1 cellular context compared by ENCODE assay signal in the genomic region with DNA sequence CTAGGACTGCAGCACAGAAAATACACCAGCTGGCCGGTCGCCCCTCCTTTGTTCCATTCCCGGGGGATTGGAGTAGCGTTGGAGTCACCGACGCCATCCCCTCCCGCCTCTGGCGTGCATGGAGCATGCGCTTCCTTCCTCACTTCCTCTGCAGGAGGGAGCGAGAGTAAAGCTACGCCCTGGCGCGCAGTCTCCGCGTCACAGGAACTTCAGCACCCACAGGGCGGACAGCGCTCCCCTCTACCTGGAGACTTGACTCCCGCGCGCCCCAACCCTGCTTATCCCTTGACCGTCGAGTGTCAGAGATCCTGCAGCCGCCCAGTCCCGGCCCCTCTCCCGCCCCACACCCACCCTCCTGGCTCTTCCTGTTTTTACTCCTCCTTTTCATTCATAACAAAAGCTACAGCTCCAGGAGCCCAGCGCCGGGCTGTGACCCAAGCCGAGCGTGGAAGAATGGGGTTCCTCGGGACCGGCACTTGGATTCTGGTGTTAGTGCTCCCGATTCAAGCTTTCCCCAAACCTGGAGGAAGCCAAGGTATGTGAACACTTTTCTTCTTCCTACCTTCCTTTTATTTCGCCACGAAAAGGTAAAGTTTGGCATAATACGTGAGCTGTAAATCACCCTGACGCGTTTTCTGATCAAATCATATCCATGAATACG.
TF ChIP-seq lines count a peak whose summit lies in the region.

TSS of gene SCG3 (plus strand) at position 201 of the 661 bp plus-strand sequence. CDS start at position 454, 253 bp downstream.

TF ChIP-seq in K562, 482 proteins besides CTCF, POLR2A, EP300 and RAD21 (continued from another document and continues in another):
- TF ChIP-seq MLLT1 (IDR thresholded peaks at IDR 0.05) (peak in 1 of 2 experiments; percentile 64; a peak in 2 of 4 replicates), NBN (IDR thresholded peaks at IDR 0.05; ENCODE audit: low read depth) (peak; percentile 86), CREB1 (IDR thresholded peaks at IDR 0.05) (peak; percentile 97), CREB1 (CRISPR knock-in tag; IDR thresholded peaks at IDR 0.05) (peak; percentile 98), ZNF830 (CRISPR knock-in tag; IDR thresholded peaks at IDR 0.05) (no peak), ZNF232 (CRISPR knock-in tag; IDR thresholded peaks at IDR 0.05) (peak; percentile 89), CBFB (CRISPR knock-in tag; IDR thresholded peaks at IDR 0.05) (no peak), NFATC3 (IDR thresholded peaks at IDR 0.05) (no peak), IRF2 (CRISPR knock-in tag; IDR thresholded peaks at IDR 0.05) (no peak), ARID4B (CRISPR knock-in tag; IDR thresholded peaks at IDR 0.05) (peak; percentile 97), ARID2 (IDR thresholded peaks at IDR 0.05) (0 out of 2 replicates have a peak, but pooled peaks have one; percentile 22), ZNF507 (tag; conservative IDR thresholded peaks at IDR 0.05) (no peak), ETV5 (CRISPR knock-in tag; IDR thresholded peaks at IDR 0.05; ENCODE audit: low read depth) (peak; percentile 92), ZNF586 (CRISPR knock-in tag; conservative IDR thresholded peaks at IDR 0.05) (no peak), XRCC4 (IDR thresholded peaks at IDR 0.05; ENCODE audit: extremely low read depth, insufficient read depth, insufficient read length) (no peak), ZNF347 (CRISPR knock-in tag; IDR thresholded peaks at IDR 0.05; ENCODE audit: low read depth) (no peak), ESRRA (IDR thresholded peaks at IDR 0.05; ENCODE audit: borderline replicate concordance, low read depth) (0 out of 2 replicates have a peak, but pooled peaks have one; percentile 28), KLF6 (CRISPR knock-in tag; IDR thresholded peaks at IDR 0.05; ENCODE audit: borderline replicate concordance) (peak; percentile 37; the same call in 1 of the 2 replicates), ZNF197 (CRISPR knock-in tag; IDR thresholded peaks at IDR 0.05; ENCODE audit: low read depth) (peak; percentile 91; the same call in 1 of the 2 replicates), ZNF143 (CRISPR knock-in tag; IDR thresholded peaks at IDR 0.05) (no peak), STAG1 (CRISPR knock-in tag; IDR thresholded peaks at IDR 0.05; ENCODE audit: borderline replicate concordance) (no peak; the same call in 1 of the 2 replicates), RBM17 (IDR thresholded peaks at IDR 0.05; ENCODE audit: borderline replicate concordance, low read depth, low read length) (no peak), MIER1 (IDR thresholded peaks at IDR 0.05; ENCODE audit: low read depth) (peak; percentile 99), HCFC1 (IDR thresholded peaks at IDR 0.05; ENCODE audit: low read depth, low read length) (peak; percentile 73), GMEB1 (CRISPR knock-in tag; IDR thresholded peaks at IDR 0.05) (0 out of 2 replicates have a peak, but pooled peaks have one; percentile 26), CTBP1 (IDR thresholded peaks at IDR 0.05; ENCODE audit: borderline replicate concordance) (peak; percentile 93), ZNF316 (IDR thresholded peaks at IDR 0.05) (no peak), WHSC1 (IDR thresholded peaks at IDR 0.05; ENCODE audit: low read length) (no peak), ZFP36 (IDR thresholded peaks at IDR 0.05; ENCODE audit: low read depth, low read length, partially characterized antibody) (no peak), NR4A1 (CRISPR knock-in tag; IDR thresholded peaks at IDR 0.05) (0 out of 2 replicates have a peak, but pooled peaks have one; percentile 28), NR4A1 (tag; IDR thresholded peaks at IDR 0.05) (peak; percentile 56; the same call in 1 of the 2 replicates), BRF1 (IDR thresholded peaks at IDR 0.05; ENCODE audit: borderline replicate concordance, extremely low read depth, insufficient read length) (no peak), HNRNPLL (IDR thresholded peaks at IDR 0.05; ENCODE audit: low read depth, low read length, poor library complexity, severe bottlenecking) (peak; percentile 50), ZNF511 (CRISPR knock-in tag; IDR thresholded peaks at IDR 0.05) (peak; percentile 98), KDM1A (IDR thresholded peaks at IDR 0.05) (peak; percentile 21 to 29; a peak in 1 of 4 replicates), ZNF134 (CRISPR knock-in tag; conservative IDR thresholded peaks at IDR 0.05) (peak; percentile 68; the same call in 1 of the 2 replicates)
- TF ChIP-seq, protein P1, sequence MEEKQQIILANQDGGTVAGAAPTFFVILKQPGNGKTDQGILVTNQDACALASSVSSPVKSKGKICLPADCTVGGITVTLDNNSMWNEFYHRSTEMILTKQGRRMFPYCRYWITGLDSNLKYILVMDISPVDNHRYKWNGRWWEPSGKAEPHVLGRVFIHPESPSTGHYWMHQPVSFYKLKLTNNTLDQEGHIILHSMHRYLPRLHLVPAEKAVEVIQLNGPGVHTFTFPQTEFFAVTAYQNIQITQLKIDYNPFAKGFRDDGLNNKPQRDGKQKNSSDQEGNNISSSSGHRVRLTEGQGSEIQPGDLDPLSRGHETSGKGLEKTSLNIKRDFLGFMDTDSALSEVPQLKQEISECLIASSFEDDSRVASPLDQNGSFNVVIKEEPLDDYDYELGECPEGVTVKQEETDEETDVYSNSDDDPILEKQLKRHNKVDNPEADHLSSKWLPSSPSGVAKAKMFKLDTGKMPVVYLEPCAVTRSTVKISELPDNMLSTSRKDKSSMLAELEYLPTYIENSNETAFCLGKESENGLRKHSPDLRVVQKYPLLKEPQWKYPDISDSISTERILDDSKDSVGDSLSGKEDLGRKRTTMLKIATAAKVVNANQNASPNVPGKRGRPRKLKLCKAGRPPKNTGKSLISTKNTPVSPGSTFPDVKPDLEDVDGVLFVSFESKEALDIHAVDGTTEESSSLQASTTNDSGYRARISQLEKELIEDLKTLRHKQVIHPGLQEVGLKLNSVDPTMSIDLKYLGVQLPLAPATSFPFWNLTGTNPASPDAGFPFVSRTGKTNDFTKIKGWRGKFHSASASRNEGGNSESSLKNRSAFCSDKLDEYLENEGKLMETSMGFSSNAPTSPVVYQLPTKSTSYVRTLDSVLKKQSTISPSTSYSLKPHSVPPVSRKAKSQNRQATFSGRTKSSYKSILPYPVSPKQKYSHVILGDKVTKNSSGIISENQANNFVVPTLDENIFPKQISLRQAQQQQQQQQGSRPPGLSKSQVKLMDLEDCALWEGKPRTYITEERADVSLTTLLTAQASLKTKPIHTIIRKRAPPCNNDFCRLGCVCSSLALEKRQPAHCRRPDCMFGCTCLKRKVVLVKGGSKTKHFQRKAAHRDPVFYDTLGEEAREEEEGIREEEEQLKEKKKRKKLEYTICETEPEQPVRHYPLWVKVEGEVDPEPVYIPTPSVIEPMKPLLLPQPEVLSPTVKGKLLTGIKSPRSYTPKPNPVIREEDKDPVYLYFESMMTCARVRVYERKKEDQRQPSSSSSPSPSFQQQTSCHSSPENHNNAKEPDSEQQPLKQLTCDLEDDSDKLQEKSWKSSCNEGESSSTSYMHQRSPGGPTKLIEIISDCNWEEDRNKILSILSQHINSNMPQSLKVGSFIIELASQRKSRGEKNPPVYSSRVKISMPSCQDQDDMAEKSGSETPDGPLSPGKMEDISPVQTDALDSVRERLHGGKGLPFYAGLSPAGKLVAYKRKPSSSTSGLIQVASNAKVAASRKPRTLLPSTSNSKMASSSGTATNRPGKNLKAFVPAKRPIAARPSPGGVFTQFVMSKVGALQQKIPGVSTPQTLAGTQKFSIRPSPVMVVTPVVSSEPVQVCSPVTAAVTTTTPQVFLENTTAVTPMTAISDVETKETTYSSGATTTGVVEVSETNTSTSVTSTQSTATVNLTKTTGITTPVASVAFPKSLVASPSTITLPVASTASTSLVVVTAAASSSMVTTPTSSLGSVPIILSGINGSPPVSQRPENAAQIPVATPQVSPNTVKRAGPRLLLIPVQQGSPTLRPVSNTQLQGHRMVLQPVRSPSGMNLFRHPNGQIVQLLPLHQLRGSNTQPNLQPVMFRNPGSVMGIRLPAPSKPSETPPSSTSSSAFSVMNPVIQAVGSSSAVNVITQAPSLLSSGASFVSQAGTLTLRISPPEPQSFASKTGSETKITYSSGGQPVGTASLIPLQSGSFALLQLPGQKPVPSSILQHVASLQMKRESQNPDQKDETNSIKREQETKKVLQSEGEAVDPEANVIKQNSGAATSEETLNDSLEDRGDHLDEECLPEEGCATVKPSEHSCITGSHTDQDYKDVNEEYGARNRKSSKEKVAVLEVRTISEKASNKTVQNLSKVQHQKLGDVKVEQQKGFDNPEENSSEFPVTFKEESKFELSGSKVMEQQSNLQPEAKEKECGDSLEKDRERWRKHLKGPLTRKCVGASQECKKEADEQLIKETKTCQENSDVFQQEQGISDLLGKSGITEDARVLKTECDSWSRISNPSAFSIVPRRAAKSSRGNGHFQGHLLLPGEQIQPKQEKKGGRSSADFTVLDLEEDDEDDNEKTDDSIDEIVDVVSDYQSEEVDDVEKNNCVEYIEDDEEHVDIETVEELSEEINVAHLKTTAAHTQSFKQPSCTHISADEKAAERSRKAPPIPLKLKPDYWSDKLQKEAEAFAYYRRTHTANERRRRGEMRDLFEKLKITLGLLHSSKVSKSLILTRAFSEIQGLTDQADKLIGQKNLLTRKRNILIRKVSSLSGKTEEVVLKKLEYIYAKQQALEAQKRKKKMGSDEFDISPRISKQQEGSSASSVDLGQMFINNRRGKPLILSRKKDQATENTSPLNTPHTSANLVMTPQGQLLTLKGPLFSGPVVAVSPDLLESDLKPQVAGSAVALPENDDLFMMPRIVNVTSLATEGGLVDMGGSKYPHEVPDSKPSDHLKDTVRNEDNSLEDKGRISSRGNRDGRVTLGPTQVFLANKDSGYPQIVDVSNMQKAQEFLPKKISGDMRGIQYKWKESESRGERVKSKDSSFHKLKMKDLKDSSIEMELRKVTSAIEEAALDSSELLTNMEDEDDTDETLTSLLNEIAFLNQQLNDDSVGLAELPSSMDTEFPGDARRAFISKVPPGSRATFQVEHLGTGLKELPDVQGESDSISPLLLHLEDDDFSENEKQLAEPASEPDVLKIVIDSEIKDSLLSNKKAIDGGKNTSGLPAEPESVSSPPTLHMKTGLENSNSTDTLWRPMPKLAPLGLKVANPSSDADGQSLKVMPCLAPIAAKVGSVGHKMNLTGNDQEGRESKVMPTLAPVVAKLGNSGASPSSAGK (IDR thresholded peaks at IDR 0.05) = peak; percentile 87
- TF ChIP-seq, protein P2, sequence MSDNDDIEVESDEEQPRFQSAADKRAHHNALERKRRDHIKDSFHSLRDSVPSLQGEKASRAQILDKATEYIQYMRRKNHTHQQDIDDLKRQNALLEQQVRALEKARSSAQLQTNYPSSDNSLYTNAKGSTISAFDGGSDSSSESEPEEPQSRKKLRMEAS (CRISPR knock-in tag; IDR thresholded peaks at IDR 0.05) = peak; percentile 91
